ENCODE assay signal across 24 cellular contexts in the genomic region with DNA sequence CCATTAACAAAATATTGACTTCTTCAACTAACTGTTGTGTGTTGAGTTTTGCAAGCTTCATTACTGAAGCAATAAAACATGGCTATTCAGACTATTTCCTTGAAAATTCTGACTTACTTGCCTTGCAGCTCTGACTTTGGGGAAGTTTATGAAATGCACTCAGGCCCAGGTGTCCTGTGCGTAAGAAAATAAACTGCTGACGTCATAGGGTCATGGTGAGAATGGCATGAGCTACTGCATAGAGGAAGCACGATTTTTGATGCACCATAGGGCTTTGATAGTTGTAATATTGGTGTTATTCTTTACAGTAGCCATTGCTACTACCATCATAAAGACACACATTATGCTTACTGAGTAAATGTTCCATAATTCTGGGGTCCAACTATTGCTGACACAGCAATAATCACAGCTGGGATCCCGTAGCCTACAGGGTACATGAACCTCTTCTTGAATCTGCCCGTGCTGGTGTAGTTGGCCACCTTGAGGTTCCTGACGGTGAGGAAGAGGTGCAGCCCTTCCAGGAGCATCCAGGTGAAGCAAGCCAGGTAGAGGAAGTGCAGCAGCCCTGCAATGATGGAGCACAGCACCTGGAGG. TPM values are rescaled to one million over a fixed set of nuclear protein-coding genes. Genes with fewer than 3 reads are reported as not detected.
"Had no signal": no experiment of that assay in that cellular context is flagged by ENCODE, and none has a peak within 500 bp of the region (broad histone marks: within the 10 kb centered on the region; RNA-seq: fewer than 3 reads in every experiment).

No MANE protein-coding gene starts in this region.

- ATAC-seq: activated CD4-positive, alpha-beta T cell treated with anti-CD3 and anti-CD28 coated beads for 36 hours; activated T-cell treated with anti-CD3 and anti-CD28 coated beads, Interleukin-2, amount 50 U/mL, for 72 hours; effector memory CD8-positive, alpha-beta T cell; gastrocnemius medialis; left cardiac atrium; left ventricle myocardium superior; psoas muscle; stimulated activated memory B cell treated with anti-CD40 and anti-IgM and Interleukin-4, amounts not matched to agents 10 μg/mL and 1 μg/mL and 100 μg/mL, for 72 hours; stimulated activated naive CD8-positive, alpha-beta T cell treated with anti-CD3 and anti-CD28 coated beads, Interleukin-15, amount 100 ng/mL, for 72 hours had no signal

- H3K4me1 ChIP-seq: ascending aorta, gastrocnemius medialis, parathyroid adenoma, psoas muscle, uterus had no signal

- H3K27me3 ChIP-seq: ascending aorta, cardiac muscle cell, gastrocnemius medialis, uterus had no signal

- H3K79me2 ChIP-seq: parathyroid adenoma had no signal

- H3K4me3 ChIP-seq: ascending aorta, cardiac muscle cell, coronary artery, gastrocnemius medialis, psoas muscle, smooth muscle cell, uterus had no signal

- H3K9ac ChIP-seq: parathyroid adenoma had no signal

- H2AFZ ChIP-seq: parathyroid adenoma had no signal

- H3K36me3 ChIP-seq: ascending aorta, cardiac muscle cell, gastrocnemius medialis, uterus had no signal

- DNase-seq: gastrocnemius medialis, glutamatergic neuron, hippocampal formation, left cardiac atrium, left ventricle myocardium superior, nephron progenitor cell, psoas muscle, substantia nigra, uterus had no signal

- H3K4me2 ChIP-seq: smooth muscle cell had no signal

- FAIRE-seq: keratinocyte had no signal

- H3K9me3 ChIP-seq: ascending aorta, gastrocnemius medialis, psoas muscle, uterus had no signal

- H3K27ac ChIP-seq: ascending aorta, cardiac muscle cell, coronary artery, gastrocnemius medialis, parathyroid adenoma, psoas muscle, uterus had no signal

RNA-seq across cellular contexts. Expression of a gene that starts 57.9 kb away (rescaled TPM):
- total RNA-seq: activated CD4-positive, alpha-beta T cell treated with anti-CD3 and anti-CD28 coated beads for 36 hours; activated T-cell treated with anti-CD3 and anti-CD28 coated beads, Interleukin-2, amount 50 U/mL, for 72 hours; ascending aorta; cardiac muscle cell; cerebellum; gastrocnemius medialis; left cardiac atrium; left ventricle myocardium superior; lung microvascular endothelial cell; mucosa of gallbladder; psoas muscle; smooth muscle cell; uterus had no signal
- polyA plus RNA-seq: adipose tissue, cardiac muscle cell, keratinocyte, psoas muscle, smooth muscle cell had no signal
